In the genomic region with DNA sequence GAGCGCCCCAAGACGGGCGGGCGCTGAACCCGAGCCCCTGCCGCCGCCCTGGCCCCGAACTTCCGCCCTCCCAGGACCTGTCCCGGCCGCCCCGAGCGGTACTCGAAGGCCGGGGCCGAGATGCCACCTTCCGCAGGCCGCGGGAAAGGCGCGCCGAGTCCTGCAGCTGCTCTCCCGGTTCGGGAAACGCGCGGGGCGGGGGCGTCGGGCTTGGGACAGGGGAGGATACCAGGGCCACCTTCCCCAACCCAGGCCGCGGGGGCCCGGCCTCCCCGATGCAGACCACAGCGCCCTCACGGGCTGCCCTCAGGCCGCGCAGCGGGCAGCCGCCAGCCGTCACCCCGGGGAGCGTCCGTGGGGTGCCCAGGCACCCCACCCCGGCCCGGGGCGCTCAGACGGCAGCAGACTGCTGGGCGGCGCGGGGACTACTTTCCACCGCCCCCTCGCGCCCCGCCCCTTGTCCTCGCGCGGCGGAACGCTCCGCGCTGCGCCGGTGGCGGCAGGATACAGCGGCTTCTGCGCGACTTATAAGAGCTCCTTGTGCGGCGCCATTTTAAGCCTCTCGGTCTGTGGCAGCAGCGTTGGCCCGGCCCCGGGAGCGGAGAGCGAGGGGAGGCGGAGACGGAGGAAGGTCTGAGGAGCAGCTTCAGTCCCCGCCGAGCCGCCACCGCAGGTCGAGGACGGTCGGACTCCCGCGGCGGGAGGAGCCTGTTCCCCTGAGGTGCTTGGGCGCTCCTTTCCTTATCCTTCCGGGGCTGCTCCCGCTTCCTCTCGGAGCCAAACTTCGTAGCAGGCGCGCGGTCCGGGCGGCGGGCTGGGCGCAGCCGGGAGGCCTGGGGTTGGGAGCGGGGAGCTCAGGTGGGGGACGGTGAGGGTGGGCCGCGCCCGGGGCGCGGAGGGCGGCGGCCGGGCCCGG, we compare ENCODE assay signal across 1 cellular context.
A peak's percentile ranks its signal among the peaks of the same experiment; 100 is the strongest.
TF ChIP-seq lines count a peak whose summit lies in the region.

A gene (plus strand): TSS at position 556 of the 916 bp plus-strand sequence. CDS start 24,564 bp downstream, outside the sequence.

TF ChIP-seq in HepG2, 621 proteins besides CTCF, POLR2A, EP300 and RAD21 (continued from another document and continues in another):
- TF ChIP-seq, protein P1, sequence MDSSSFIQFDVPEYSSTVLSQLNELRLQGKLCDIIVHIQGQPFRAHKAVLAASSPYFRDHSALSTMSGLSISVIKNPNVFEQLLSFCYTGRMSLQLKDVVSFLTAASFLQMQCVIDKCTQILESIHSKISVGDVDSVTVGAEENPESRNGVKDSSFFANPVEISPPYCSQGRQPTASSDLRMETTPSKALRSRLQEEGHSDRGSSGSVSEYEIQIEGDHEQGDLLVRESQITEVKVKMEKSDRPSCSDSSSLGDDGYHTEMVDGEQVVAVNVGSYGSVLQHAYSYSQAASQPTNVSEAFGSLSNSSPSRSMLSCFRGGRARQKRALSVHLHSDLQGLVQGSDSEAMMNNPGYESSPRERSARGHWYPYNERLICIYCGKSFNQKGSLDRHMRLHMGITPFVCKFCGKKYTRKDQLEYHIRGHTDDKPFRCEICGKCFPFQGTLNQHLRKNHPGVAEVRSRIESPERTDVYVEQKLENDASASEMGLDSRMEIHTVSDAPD (CRISPR knock-in tag; IDR thresholded peaks at IDR 0.05), result no peak
- TF ChIP-seq, protein P2, sequence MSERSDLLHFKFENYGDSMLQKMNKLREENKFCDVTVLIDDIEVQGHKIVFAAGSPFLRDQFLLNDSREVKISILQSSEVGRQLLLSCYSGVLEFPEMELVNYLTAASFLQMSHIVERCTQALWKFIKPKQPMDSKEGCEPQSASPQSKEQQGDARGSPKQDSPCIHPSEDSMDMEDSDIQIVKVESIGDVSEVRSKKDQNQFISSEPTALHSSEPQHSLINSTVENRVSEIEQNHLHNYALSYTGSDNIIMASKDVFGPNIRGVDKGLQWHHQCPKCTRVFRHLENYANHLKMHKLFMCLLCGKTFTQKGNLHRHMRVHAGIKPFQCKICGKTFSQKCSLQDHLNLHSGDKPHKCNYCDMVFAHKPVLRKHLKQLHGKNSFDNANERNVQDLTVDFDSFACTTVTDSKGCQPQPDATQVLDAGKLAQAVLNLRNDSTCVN (CRISPR knock-in tag; IDR thresholded peaks at IDR 0.05; ENCODE audit: borderline replicate concordance), result peak; percentile 88; the same call in 1 of the 2 replicates
- TF ChIP-seq ZNF468 (CRISPR knock-in tag; IDR thresholded peaks at IDR 0.05), result peak; percentile 73; the same call in 1 of the 2 replicates
- TF ChIP-seq, protein P3, sequence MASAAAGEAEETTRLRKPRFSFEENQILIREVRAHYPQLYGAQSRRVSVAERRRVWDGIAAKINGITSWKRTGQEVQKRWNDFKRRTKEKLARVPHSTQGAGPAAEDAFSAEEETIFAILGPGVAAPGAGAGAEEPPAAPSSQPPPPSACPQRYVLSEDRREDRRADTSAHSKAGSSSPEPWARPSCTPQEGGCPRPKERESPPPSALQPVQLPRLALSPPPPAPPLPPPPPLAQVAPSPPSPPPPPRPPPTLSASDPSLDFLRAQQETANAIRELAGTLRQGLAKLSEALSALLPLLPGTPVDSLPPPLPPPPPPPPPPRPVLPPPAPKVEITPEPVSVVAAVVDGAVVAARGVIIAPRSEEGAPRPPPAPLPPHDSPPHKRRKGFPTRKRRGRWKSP (CRISPR knock-in tag; IDR thresholded peaks at IDR 0.05), result peak; percentile 92
- peak; percentile 85; the same call in 1 of the 2 replicates for TF ChIP-seq ZNF232 (CRISPR knock-in tag; IDR thresholded peaks at IDR 0.05; ENCODE audit: borderline replicate concordance)
- TF ChIP-seq SCMH1 (CRISPR knock-in tag; IDR thresholded peaks at IDR 0.05; ENCODE audit: borderline replicate concordance), result no peak
- peak; percentile 65 for TF ChIP-seq ZNF292 (CRISPR knock-in tag; IDR thresholded peaks at IDR 0.05; ENCODE audit: borderline replicate concordance, low read depth)
- TF ChIP-seq, protein P4, sequence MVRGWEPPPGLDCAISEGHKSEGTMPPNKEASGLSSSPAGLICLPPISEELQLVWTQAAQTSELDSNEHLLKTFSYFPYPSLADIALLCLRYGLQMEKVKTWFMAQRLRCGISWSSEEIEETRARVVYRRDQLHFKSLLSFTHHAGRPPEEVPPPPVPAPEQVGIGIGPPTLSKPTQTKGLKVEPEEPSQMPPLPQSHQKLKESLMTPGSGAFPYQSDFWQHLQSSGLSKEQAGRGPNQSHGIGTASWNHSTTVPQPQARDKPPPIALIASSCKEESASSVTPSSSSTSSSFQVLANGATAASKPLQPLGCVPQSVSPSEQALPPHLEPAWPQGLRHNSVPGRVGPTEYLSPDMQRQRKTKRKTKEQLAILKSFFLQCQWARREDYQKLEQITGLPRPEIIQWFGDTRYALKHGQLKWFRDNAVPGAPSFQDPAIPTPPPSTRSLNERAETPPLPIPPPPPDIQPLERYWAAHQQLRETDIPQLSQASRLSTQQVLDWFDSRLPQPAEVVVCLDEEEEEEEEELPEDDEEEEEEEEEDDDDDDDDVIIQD (CRISPR knock-in tag; IDR thresholded peaks at IDR 0.05; ENCODE audit: low read depth), result peak; percentile 97
- peak; percentile 81; the same call in 1 of the 2 replicates for TF ChIP-seq NFATC3 (CRISPR knock-in tag; IDR thresholded peaks at IDR 0.05)
- peak; percentile 92 for TF ChIP-seq KMT2A (CRISPR knock-in tag; IDR thresholded peaks at IDR 0.05)
- peak; percentile 84; the same call in 1 of the 2 replicates for TF ChIP-seq ZNF343 (CRISPR knock-in tag; IDR thresholded peaks at IDR 0.05)
- no peak for TF ChIP-seq PAWR (CRISPR knock-in tag; IDR thresholded peaks at IDR 0.05; ENCODE audit: borderline replicate concordance)
- peak; percentile 58; the same call in 1 of the 2 replicates for TF ChIP-seq ZBTB42 (CRISPR knock-in tag; IDR thresholded peaks at IDR 0.05)
- TF ChIP-seq CCAR2 (optimal IDR thresholded peaks at IDR 0.05; ENCODE audit: low read depth, low read length), result peak; percentile 74
- peak; percentile 20 for TF ChIP-seq STAG1 (CRISPR knock-in tag; IDR thresholded peaks at IDR 0.05)
- no peak; the same call in 1 of the 2 replicates for TF ChIP-seq ZNF121 (CRISPR knock-in tag; IDR thresholded peaks at IDR 0.05)
- TF ChIP-seq, protein P5, sequence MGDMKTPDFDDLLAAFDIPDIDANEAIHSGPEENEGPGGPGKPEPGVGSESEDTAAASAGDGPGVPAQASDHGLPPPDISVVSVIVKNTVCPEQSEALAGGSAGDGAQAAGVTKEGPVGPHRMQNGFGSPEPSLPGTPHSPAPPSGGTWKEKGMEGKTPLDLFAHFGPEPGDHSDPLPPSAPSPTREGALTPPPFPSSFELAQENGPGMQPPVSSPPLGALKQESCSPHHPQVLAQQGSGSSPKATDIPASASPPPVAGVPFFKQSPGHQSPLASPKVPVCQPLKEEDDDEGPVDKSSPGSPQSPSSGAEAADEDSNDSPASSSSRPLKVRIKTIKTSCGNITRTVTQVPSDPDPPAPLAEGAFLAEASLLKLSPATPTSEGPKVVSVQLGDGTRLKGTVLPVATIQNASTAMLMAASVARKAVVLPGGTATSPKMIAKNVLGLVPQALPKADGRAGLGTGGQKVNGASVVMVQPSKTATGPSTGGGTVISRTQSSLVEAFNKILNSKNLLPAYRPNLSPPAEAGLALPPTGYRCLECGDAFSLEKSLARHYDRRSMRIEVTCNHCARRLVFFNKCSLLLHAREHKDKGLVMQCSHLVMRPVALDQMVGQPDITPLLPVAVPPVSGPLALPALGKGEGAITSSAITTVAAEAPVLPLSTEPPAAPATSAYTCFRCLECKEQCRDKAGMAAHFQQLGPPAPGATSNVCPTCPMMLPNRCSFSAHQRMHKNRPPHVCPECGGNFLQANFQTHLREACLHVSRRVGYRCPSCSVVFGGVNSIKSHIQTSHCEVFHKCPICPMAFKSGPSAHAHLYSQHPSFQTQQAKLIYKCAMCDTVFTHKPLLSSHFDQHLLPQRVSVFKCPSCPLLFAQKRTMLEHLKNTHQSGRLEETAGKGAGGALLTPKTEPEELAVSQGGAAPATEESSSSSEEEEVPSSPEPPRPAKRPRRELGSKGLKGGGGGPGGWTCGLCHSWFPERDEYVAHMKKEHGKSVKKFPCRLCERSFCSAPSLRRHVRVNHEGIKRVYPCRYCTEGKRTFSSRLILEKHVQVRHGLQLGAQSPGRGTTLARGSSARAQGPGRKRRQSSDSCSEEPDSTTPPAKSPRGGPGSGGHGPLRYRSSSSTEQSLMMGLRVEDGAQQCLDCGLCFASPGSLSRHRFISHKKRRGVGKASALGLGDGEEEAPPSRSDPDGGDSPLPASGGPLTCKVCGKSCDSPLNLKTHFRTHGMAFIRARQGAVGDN (CRISPR knock-in tag; IDR thresholded peaks at IDR 0.05), result peak; percentile 91
- TF ChIP-seq, protein P6, sequence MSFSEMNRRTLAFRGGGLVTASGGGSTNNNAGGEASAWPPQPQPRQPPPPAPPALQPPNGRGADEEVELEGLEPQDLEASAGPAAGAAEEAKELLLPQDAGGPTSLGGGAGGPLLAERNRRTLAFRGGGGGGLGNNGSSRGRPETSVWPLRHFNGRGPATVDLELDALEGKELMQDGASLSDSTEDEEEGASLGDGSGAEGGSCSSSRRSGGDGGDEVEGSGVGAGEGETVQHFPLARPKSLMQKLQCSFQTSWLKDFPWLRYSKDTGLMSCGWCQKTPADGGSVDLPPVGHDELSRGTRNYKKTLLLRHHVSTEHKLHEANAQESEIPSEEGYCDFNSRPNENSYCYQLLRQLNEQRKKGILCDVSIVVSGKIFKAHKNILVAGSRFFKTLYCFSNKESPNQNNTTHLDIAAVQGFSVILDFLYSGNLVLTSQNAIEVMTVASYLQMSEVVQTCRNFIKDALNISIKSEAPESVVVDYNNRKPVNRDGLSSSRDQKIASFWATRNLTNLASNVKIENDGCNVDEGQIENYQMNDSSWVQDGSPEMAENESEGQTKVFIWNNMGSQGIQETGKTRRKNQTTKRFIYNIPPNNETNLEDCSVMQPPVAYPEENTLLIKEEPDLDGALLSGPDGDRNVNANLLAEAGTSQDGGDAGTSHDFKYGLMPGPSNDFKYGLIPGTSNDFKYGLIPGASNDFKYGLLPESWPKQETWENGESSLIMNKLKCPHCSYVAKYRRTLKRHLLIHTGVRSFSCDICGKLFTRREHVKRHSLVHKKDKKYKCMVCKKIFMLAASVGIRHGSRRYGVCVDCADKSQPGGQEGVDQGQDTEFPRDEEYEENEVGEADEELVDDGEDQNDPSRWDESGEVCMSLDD (CRISPR knock-in tag; IDR thresholded peaks at IDR 0.05; ENCODE audit: borderline replicate concordance), result peak; percentile 99
- TF ChIP-seq ZNF780A (CRISPR knock-in tag; IDR thresholded peaks at IDR 0.05), result no peak
- TF ChIP-seq ZNF724P (CRISPR knock-in tag; IDR thresholded peaks at IDR 0.05; ENCODE audit: borderline replicate concordance), result peak; percentile 87; the same call in 1 of the 2 replicates
- TF ChIP-seq ZNF12 (CRISPR knock-in tag; IDR thresholded peaks at IDR 0.05), result peak; percentile 75
- peak; percentile 93 for TF ChIP-seq ZNF547 (CRISPR knock-in tag; IDR thresholded peaks at IDR 0.05)
- peak; percentile 92 for TF ChIP-seq MED1 (CRISPR knock-in tag; IDR thresholded peaks at IDR 0.05)
- no peak for TF ChIP-seq PHB2 (IDR thresholded peaks at IDR 0.05; ENCODE audit: partially characterized antibody)
- TF ChIP-seq ZNF878 (CRISPR knock-in tag; IDR thresholded peaks at IDR 0.05), result peak; percentile 89; the same call in 1 of the 2 replicates
- peak; percentile 83; the same call in 1 of the 2 replicates for TF ChIP-seq ZNF329 (CRISPR knock-in tag; IDR thresholded peaks at IDR 0.05; ENCODE audit: low read depth)
- TF ChIP-seq THYN1 (CRISPR knock-in tag; IDR thresholded peaks at IDR 0.05; ENCODE audit: borderline replicate concordance, low read depth), result no peak
- TF ChIP-seq ZNF274 (CRISPR knock-in tag; IDR thresholded peaks at IDR 0.05), result peak; percentile 95
- peak; percentile 92; the same call in 1 of the 2 replicates for TF ChIP-seq TOE1 (CRISPR knock-in tag; IDR thresholded peaks at IDR 0.05)
- TF ChIP-seq, protein P7, sequence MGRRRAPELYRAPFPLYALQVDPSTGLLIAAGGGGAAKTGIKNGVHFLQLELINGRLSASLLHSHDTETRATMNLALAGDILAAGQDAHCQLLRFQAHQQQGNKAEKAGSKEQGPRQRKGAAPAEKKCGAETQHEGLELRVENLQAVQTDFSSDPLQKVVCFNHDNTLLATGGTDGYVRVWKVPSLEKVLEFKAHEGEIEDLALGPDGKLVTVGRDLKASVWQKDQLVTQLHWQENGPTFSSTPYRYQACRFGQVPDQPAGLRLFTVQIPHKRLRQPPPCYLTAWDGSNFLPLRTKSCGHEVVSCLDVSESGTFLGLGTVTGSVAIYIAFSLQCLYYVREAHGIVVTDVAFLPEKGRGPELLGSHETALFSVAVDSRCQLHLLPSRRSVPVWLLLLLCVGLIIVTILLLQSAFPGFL (CRISPR knock-in tag; IDR thresholded peaks at IDR 0.05), result no peak
- no peak for TF ChIP-seq SUZ12 (IDR thresholded peaks at IDR 0.05; ENCODE audit: low read depth, low read length)
- peak; percentile 59 for TF ChIP-seq FOSL2 (CRISPR knock-in tag; IDR thresholded peaks at IDR 0.05)
- peak; percentile 59 for TF ChIP-seq ZEB1 (IDR thresholded peaks at IDR 0.05; ENCODE audit: insufficient replicate concordance, low read depth)
- peak; percentile 58; the same call in 1 of the 2 replicates for TF ChIP-seq PAX8 (CRISPR knock-in tag; IDR thresholded peaks at IDR 0.05; ENCODE audit: borderline replicate concordance)
- TF ChIP-seq ZNF367 (CRISPR knock-in tag; IDR thresholded peaks at IDR 0.05; ENCODE audit: borderline replicate concordance), result peak; percentile 34; the same call in 1 of the 2 replicates
- no peak for TF ChIP-seq FOXP1 (IDR thresholded peaks at IDR 0.05)
- peak; percentile 69 for TF ChIP-seq FOXP1 (CRISPR knock-in tag; IDR thresholded peaks at IDR 0.05)
